8 cellular contexts compared by ENCODE assay signal in genomic region chr5:59174248-59174844, GRCh38.
DNase-seq lines count a peak whose midpoint lies in the region; ATAC-seq and TF ChIP-seq lines count a peak whose summit lies in the region.

No MANE protein-coding gene starts in this region.

- peaks cover 3% of the 10 kb centered on the region; the same call in 1 of the 2 replicates for H3F3A ChIP-seq in MM.1S (ENCODE audit: insufficient read depth, low read length)

- H4K20me1 ChIP-seq in MM.1S (ENCODE audit: insufficient read depth, low read length) = no peaks in the 10 kb centered on the region

- H2AFZ ChIP-seq in MM.1S (ENCODE audit: low read length) = no peak overlapping the region

- H3K9me2 ChIP-seq in MM.1S (replicated peaks; ENCODE audit: insufficient read depth, low read length) = no peaks in the 10 kb centered on the region

- no peak overlapping the region for H3K27ac ChIP-seq in MM.1S (ENCODE audit: low read length)
- H3K27ac ChIP-seq in effector memory CD4-positive, alpha-beta T cell (ENCODE audit: insufficient read depth, low read length, poor library complexity, severe bottlenecking) = no peak overlapping the region

- H3K79me2 ChIP-seq in MM.1S (ENCODE audit: low read length) = no peaks in the 10 kb centered on the region

- H3K36me3 ChIP-seq in MM.1S (replicated peaks; ENCODE audit: insufficient read depth, low read length) = no peaks in the 10 kb centered on the region
- no peaks in the 10 kb centered on the region for H3K36me3 ChIP-seq in effector memory CD4-positive, alpha-beta T cell (ENCODE audit: control insufficient read depth, insufficient read depth, low read length)

- no peak overlapping the region for H3K27ac Mint-ChIP-seq in mesothelial cell of epicardium

- peaks cover 19% of the 10 kb centered on the region for H3K4me1 Mint-ChIP-seq in mesothelial cell of epicardium

- no peak overlapping the region for H3K4me3 ChIP-seq in MM.1S (ENCODE audit: low read length)
- no peak overlapping the region for H3K4me3 ChIP-seq in effector memory CD4-positive, alpha-beta T cell (ENCODE audit: insufficient read depth, low read depth, low read length, poor library complexity, severe bottlenecking)

- no peak overlapping the region for H3K9ac ChIP-seq in MM.1S (ENCODE audit: low read length)

- H3K9me3 Mint-ChIP-seq in mesothelial cell of epicardium = no peaks in the 10 kb centered on the region

- no peak overlapping the region for H3K4me3 Mint-ChIP-seq in mesothelial cell of epicardium

- no peak overlapping the region for H3K4me2 ChIP-seq in MM.1S (ENCODE audit: low read depth, low read length)

- H3K27me3 Mint-ChIP-seq in mesothelial cell of epicardium (ENCODE audit: low read depth) = no peaks in the 10 kb centered on the region

- H3K4me1 ChIP-seq in MM.1S (ENCODE audit: low read length) = peaks cover 15% of the 10 kb centered on the region
- H3K4me1 ChIP-seq in effector memory CD4-positive, alpha-beta T cell (ENCODE audit: control insufficient read depth, insufficient read depth, low read length, poor library complexity, severe bottlenecking) = no peaks in the 10 kb centered on the region

- TF ChIP-seq CTCF in MM.1S (IDR thresholded peaks at IDR 0.05; ENCODE audit: low read length) = peak; percentile 89
- TF ChIP-seq CTCF in mesothelial cell of epicardium (IDR thresholded peaks at IDR 0.05; ENCODE audit: unreplicated experiment) = peak; percentile 60

- H3K36me3 Mint-ChIP-seq in mesothelial cell of epicardium = peaks cover 4% of the 10 kb centered on the region

- peak; percentile 52 for DNase-seq in DMS114 treated with DMSO at 0.1 percent for 48 hours (lab: John Stamatoyannopoulos, UW; ENCODE audit: unreplicated experiment)
- DNase-seq in MM.1S = peak; percentile 64
- peak; percentile 20 to 83 for DNase-seq in SW 1271 (lab: John Stamatoyannopoulos, UW)
- peak in 2 of 3 donors; percentile 2 to 21 for DNase-seq in effector memory CD4-positive, alpha-beta T cell
- DNase-seq in mesothelial cell of epicardium (ENCODE audit: low spot score in 2 of 2, unreplicated experiment in 2 of 2) = no peak
- no peak for DNase-seq in ecto neural progenitor cell (ENCODE audit: low spot score)

- no peaks in the 10 kb centered on the region for H3K27me3 ChIP-seq in MM.1S (replicated peaks; ENCODE audit: insufficient read depth, low read length)
- no peaks in the 10 kb centered on the region for H3K27me3 ChIP-seq in effector memory CD4-positive, alpha-beta T cell (replicated peaks; ENCODE audit: control insufficient read depth, insufficient read depth, low read length, poor library complexity, severe bottlenecking)

- no peaks in the 10 kb centered on the region for H3K9me3 ChIP-seq in MM.1S (replicated peaks; ENCODE audit: insufficient read depth, low read length)
- no peaks in the 10 kb centered on the region for H3K9me3 ChIP-seq in effector memory CD4-positive, alpha-beta T cell (ENCODE audit: control insufficient read depth, low read length)

- ATAC-seq in GM19467 (IDR thresholded peaks at IDR 0.05; ENCODE audit: unreplicated experiment) (peak; percentile 59), GM21390 (IDR thresholded peaks at IDR 0.05; ENCODE audit: unreplicated experiment) (no peak)

Comparison
In these comparisons a context has a peak if more than half of its experiments do, and no peak if none do; other contexts are left out.
1. DNase-seq: peak in DMS114 treated with DMSO at 0.1 percent for 48 hours (single experiment), MM.1S (single experiment), SW 1271 (2 of 2) and effector memory CD4-positive, alpha-beta T cell (2 of 3); none in mesothelial cell of epicardium (0 of 2) and ecto neural progenitor cell (single experiment).